ENCODE assay signal across 6 cellular contexts in the genomic region with DNA sequence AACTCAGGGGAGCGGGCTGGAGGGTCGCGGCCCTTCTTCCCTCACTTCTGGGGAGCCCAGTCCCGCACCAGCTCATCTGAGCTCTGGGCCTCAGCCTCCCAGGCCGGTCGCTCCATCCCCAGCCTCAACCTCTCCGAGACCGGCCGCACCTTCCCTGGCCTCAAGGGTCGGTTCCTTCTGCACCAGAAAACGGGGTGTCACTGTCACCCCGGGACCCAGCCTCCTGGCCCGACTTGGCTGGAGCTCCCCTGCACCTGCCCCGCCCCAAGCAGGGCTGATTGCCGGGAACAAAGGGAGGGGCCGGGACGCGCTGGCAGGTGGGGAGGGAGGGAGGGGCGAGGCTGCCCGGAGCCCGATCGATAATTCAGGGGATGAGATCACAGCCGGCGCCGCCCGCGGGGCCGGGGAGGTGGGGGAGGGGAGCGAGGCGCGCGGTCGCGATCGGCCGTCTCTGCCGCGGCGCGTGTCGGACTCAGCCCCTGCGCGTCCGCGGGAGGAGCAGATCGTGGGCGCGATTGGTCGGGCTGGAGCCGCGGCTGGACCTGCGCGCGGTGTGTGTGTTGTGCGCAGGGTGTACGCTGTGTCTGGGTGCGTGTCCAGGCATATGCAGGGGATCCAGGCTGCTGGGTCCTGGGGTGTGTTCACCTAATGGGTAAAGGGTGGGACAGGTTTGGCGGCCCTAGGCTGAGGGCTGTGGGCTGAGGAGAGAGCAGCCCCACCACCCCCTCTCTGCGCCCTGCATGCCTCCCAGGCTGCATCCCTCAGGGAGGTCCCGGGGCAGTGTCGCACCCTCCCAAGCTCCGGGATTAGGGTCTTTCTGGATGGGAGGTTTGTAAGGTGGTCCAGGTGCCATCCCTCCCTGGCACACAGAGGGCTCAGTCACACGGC. TPM values are rescaled to one million over a fixed set of nuclear protein-coding genes. Genes with fewer than 3 reads are reported as not detected.
A peak's percentile ranks its signal among the peaks of the same experiment; 100 is the strongest.
DNase-seq lines count a peak whose midpoint lies in the region; ATAC-seq lines count a peak whose summit lies in the region.

No MANE protein-coding gene starts in this region.

- no peaks in the 10 kb centered on the region for H3K36me3 ChIP-seq in ES-I3 (ENCODE audit: insufficient read depth, low read length)
- H3K36me3 ChIP-seq in aorta (ENCODE audit: control insufficient read depth in 1 of 2, insufficient read depth in 2 of 2, low read length in 1 of 2), result no peaks in the 10 kb centered on the region

- peak overlapping the region; percentile 48; the same call in 1 of the 2 replicates for H3K9ac ChIP-seq in ES-I3 (ENCODE audit: low read depth, low read length)

- H3K9me3 Mint-ChIP-seq in immature natural killer cell, result no peaks in the 10 kb centered on the region

- H3K9me3 ChIP-seq in ES-I3 (ENCODE audit: control insufficient read depth, insufficient read depth, low read length) (no peaks in the 10 kb centered on the region), aorta (ENCODE audit: control insufficient read depth, low read length) (no peaks in the 10 kb centered on the region)

- 7% methylated on average over 59 to 63 of the region's 63 CpGs for WGBS in aorta, 2 donors

- H3K27ac ChIP-seq in aorta (ENCODE audit: low read depth in 1 of 2, low read length in 2 of 2), result no peak overlapping the region

- ATAC-seq in aorta (ENCODE audit: low FRiP score) (peak; percentile 51), GM18520 (IDR thresholded peaks at IDR 0.05; ENCODE audit: unreplicated experiment) (no peak), GM21529 (IDR thresholded peaks at IDR 0.05; ENCODE audit: unreplicated experiment) (no peak)

- intact Hi-C loops in aorta (cut with DNase I), result no loop called here

- no peaks in the 10 kb centered on the region for H3K27me3 ChIP-seq in aorta (ENCODE audit: control insufficient read depth in 1 of 2, insufficient read depth in 2 of 2, low read length in 1 of 2)

- DNase-seq in SHP77 (lab: John Stamatoyannopoulos, UW), result peak; percentile 58 to 79
- DNase-seq in immature natural killer cell, result no peak
- peak in 1 of 2 donors; percentile 66 for DNase-seq in aorta

- H3K4me1 ChIP-seq in ES-I3 (ENCODE audit: insufficient read depth, low read length) (no peaks in the 10 kb centered on the region), aorta (ENCODE audit: control insufficient read depth in 1 of 2, insufficient read depth in 2 of 2, low read length in 2 of 2) (no peaks in the 10 kb centered on the region)

- H3K27ac Mint-ChIP-seq in immature natural killer cell, result no peak overlapping the region

- H3K4me3 ChIP-seq in aorta (ENCODE audit: low read length in 2 of 2), result no peak overlapping the region

- peaks cover 5 to 9% of the 10 kb centered on the region in 2 donors for H3K4me1 Mint-ChIP-seq in immature natural killer cell

- peak overlapping the region in 4 of 5 donors; percentile 38 to 63 (median 54) for H3K4me3 Mint-ChIP-seq in immature natural killer cell

- H3K36me3 Mint-ChIP-seq in immature natural killer cell, result no peaks in the 10 kb centered on the region

- peaks cover 3 to 13% (median 9%) of the 10 kb centered on the region in 3 donors for H3K27me3 Mint-ChIP-seq in immature natural killer cell (ENCODE audit: low read depth in 3 of 3)

RNA-seq across cellular contexts. Expression of gene SHC2, which starts 1.1 kb away (rescaled TPM):
- polyA plus RNA-seq in immature natural killer cell (not detected), aorta (10 to 100 TPM in 1 of 2 donors, 1 to 10 TPM in 1; 7.3 to 10.9 TPM)
- total RNA-seq in aorta, result 10 to 100 TPM in 1 of 2 donors, 1 to 10 TPM in 1; 9.7 to 31.4 TPM

RNA-seq across cellular contexts. Expression of gene MADCAM1, which starts 34.4 kb away (rescaled TPM):
- polyA plus RNA-seq in immature natural killer cell (under 1 TPM in 1 of 3 donors, not detected in 2; 0.30 TPM), aorta (1 to 10 TPM in 1 of 2 donors, under 1 TPM in 1; 0.50 to 1.4 TPM)
- under 1 TPM in 1 of 2 donors, not detected in 1; 0.63 TPM for total RNA-seq in aorta

RNA-seq across cellular contexts. Expression of gene TPGS1, which starts 45.4 kb away (rescaled TPM):
- polyA plus RNA-seq in immature natural killer cell (10 to 100 TPM; 28.8 to 63.6 (median 37.0) TPM), aorta (10 to 100 TPM; 17.4 to 33.0 TPM)
- 10 to 100 TPM; 19.2 to 20.2 TPM for total RNA-seq in aorta

RNA-seq across cellular contexts. Expression of gene C2CD4C, which starts 53.0 kb away (rescaled TPM):
- polyA plus RNA-seq in immature natural killer cell, result not detected
- 1 to 10 TPM in 1 of 2 donors, under 1 TPM in 1; 0.88 to 1.1 TPM for total RNA-seq in aorta
- polyA plus RNA-seq in aorta, result not detected

Comparison
In these comparisons a context has a peak if more than half of its experiments do, and no peak if none do; other contexts are left out.
1. DNase-seq: peak in SHP77 (2 of 2); none in immature natural killer cell (0 of 3).
2. RNA of gene SHC2, which starts 1.1 kb away (polyA plus RNA-seq): 7.3 to 10.9 TPM in aorta; not detected in immature natural killer cell; every median in the first group is over 4 times any median in the second.